8 cellular contexts compared by ENCODE assay signal in genomic region chr16:2267505-2267912, GRCh38. TPM values are rescaled to one million over a fixed set of nuclear protein-coding genes. Genes with fewer than 3 reads are reported as not detected.
A peak's percentile ranks its signal among the peaks of the same experiment; 100 is the strongest.
DNase-seq lines count a peak whose midpoint lies in the region; ATAC-seq, FAIRE-seq and TF ChIP-seq lines count a peak whose summit lies in the region.
"Not testable (repeated sequence)": the region's sequence is repeated elsewhere in the genome, so short reads cannot be mapped to it uniquely, and the experiment has no call there.

No MANE protein-coding gene starts in this region.

- H2AFZ ChIP-seq in Loucy (ENCODE audit: low read length): peak overlapping the region; percentile 84; the same call in 1 of the 2 replicates

- not testable (repeated sequence) for H3K4me1 ChIP-seq in Loucy (ENCODE audit: insufficient read depth, low read length, poor library complexity, severe bottlenecking); colonic mucosa; kidney (ENCODE audit: control insufficient read depth in 1 of 2, insufficient read depth in 1 of 2, low read depth in 1 of 2, low read length in 2 of 2)
- peaks cover 0 to 52% (median 35%) of the 10 kb centered on the region in 4 donors for H3K4me1 ChIP-seq in sigmoid colon

- H3K36me3 ChIP-seq in Loucy (ENCODE audit: insufficient read depth, low read length) (peaks cover 11% of the 10 kb centered on the region; the same call in 1 of the 2 replicates), WERI-Rb-1 (peaks cover 53% of the 10 kb centered on the region), sigmoid colon (peaks cover 0 to 20% (median 10%) of the 10 kb centered on the region in 4 donors)
- H3K36me3 ChIP-seq in colonic mucosa; kidney (ENCODE audit: control insufficient read depth in 1 of 2, insufficient read depth in 2 of 2, low read length in 2 of 2): not testable (repeated sequence)

- not testable (repeated sequence) for FAIRE-seq in kidney (lab: Jason Lieb, UNC)

- WGBS in sigmoid colon, 2 donors: 0 to 1% methylated on average over 54 of the region's 54 CpGs

- DNase-seq in AML-193 (lab: John Stamatoyannopoulos, UW): peak; percentile 51 to 65
- peak; percentile 50 for DNase-seq in GM19238 (ENCODE audit: insufficient read length, low spot score)
- not testable (repeated sequence) for DNase-seq in WERI-Rb-1, colonic mucosa, kidney, sigmoid colon

- ATAC-seq in HG02840 (IDR thresholded peaks at IDR 0.05; ENCODE audit: low FRiP score, unreplicated experiment): peak; percentile 61

- TF ChIP-seq POLR2A in sigmoid colon (IDR thresholded peaks at IDR 0.05): not testable (repeated sequence)

- peaks cover 63% of the 10 kb centered on the region for H3K79me2 ChIP-seq in Loucy (ENCODE audit: insufficient read depth, low read length)

- not testable (repeated sequence) for H3K27me3 ChIP-seq in Loucy (ENCODE audit: insufficient read depth, low read length, poor library complexity, severe bottlenecking); WERI-Rb-1 (ENCODE audit: insufficient read depth, low read depth, severe bottlenecking); colonic mucosa; sigmoid colon

- H3K27ac ChIP-seq in WERI-Rb-1: peak overlapping the region; percentile 97
- H3K27ac ChIP-seq in colonic mucosa: peak overlapping the region; percentile 87
- H3K27ac ChIP-seq in kidney (ENCODE audit: low read depth in 2 of 2, low read length in 2 of 2): peak overlapping the region; percentile 97 to 99
- peak overlapping the region; percentile 87 to 98 (median 96) for H3K27ac ChIP-seq in sigmoid colon

- H3F3A ChIP-seq in Loucy (ENCODE audit: low read depth): not testable (repeated sequence)

- H3K9ac ChIP-seq in Loucy (ENCODE audit: low read depth, low read length, poor library complexity, severe bottlenecking) (peak overlapping the region; percentile 79), colonic mucosa (ENCODE audit: low read depth in 2 of 2, low read length in 2 of 2) (peak overlapping the region; percentile 34 to 91), kidney (ENCODE audit: low read length in 2 of 2) (peak overlapping the region; percentile 41 to 78)

- TF ChIP-seq EP300 in sigmoid colon (IDR thresholded peaks at IDR 0.05): not testable (repeated sequence)

- H3K9me3 ChIP-seq in Loucy (ENCODE audit: insufficient read depth, low read depth, low read length); WERI-Rb-1 (ENCODE audit: severe bottlenecking); colonic mucosa; kidney (ENCODE audit: control insufficient read depth in 1 of 2, low read length in 2 of 2); sigmoid colon: not testable (repeated sequence)

- H3K4me2 ChIP-seq in Loucy (ENCODE audit: low read depth, low read length, poor library complexity, severe bottlenecking): peak overlapping the region; percentile 76

- peaks cover 21% of the 10 kb centered on the region for H4K20me1 ChIP-seq in Loucy (ENCODE audit: insufficient read depth, low read length, poor library complexity, severe bottlenecking)

- H3K9me2 ChIP-seq in Loucy (replicated peaks; ENCODE audit: low read depth, low read length): not testable (repeated sequence)

- intact Hi-C loops in colonic mucosa (cut with DNase I); kidney (cut with DNase I): not testable (repeated sequence)
- intact Hi-C loops in sigmoid colon (cut with DNase I): loop anchor here (5.0 kb wide), 3 partner anchors 45 to 960 kb away; partner anchors contain the start of genes E4F1 and UBE2I

- not testable (repeated sequence) for TF ChIP-seq CTCF in Loucy (conservative IDR thresholded peaks at IDR 0.05; ENCODE audit: low read length); WERI-Rb-1 (IDR thresholded peaks at IDR 0.05; ENCODE audit: low read depth, low read length); colonic mucosa (IDR thresholded peaks at IDR 0.05); kidney (IDR thresholded peaks at IDR 0.05; ENCODE audit: borderline replicate concordance, extremely low read depth, insufficient read depth); sigmoid colon (IDR thresholded peaks at IDR 0.05)

- H3K4me3 ChIP-seq in Loucy (ENCODE audit: low read length, poor library complexity, severe bottlenecking) (peak overlapping the region; percentile 82), WERI-Rb-1 (ENCODE audit: low read depth, low read length) (peak overlapping the region; percentile 87), colonic mucosa (peak overlapping the region; percentile 95), kidney (ENCODE audit: low read length in 2 of 2) (peak overlapping the region; percentile 69 to 87), sigmoid colon (peak overlapping the region; percentile 70 to 90 (median 78))

RNA-seq across cellular contexts. Expression of gene RNPS1, which starts 0.4 kb away (rescaled TPM):
- total RNA-seq in colonic mucosa: 100 to 1,000 TPM; 108 to 154 TPM
- total RNA-seq in kidney: 134 TPM
- 102 TPM for polyA plus RNA-seq in kidney (ENCODE audit: insufficient read depth, low read depth, low replicate concordance)
- 100 to 1,000 TPM; 110 to 145 (median 128) TPM for total RNA-seq in sigmoid colon
- 100 to 1,000 TPM; 111 to 171 (median 112) TPM for polyA plus RNA-seq in sigmoid colon

RNA-seq across cellular contexts. Expression of gene ECI1, which starts 16.1 kb away (rescaled TPM):
- total RNA-seq in colonic mucosa: 100 to 1,000 TPM; 109 to 134 TPM
- total RNA-seq in kidney: 98.1 TPM
- 233 TPM for polyA plus RNA-seq in kidney (ENCODE audit: insufficient read depth, low read depth, low replicate concordance)
- 10 to 100 TPM; 50.2 to 87.2 (median 67.0) TPM for total RNA-seq in sigmoid colon
- polyA plus RNA-seq in sigmoid colon: 100 to 1,000 TPM in 2 of 3 donors, 10 to 100 TPM in 1; 84.8 to 136 (median 121) TPM

RNA-seq across cellular contexts. Expression of gene DNASE1L2, which starts 31.3 kb away (rescaled TPM):
- total RNA-seq in colonic mucosa (1 to 10 TPM in 1 of 2 donors, under 1 TPM in 1; 0.85 to 2.4 TPM), kidney (0.88 TPM), sigmoid colon (under 1 TPM in 3 of 4 donors, not detected in 1; 0.36 to 0.82 (median 0.81) TPM)
- polyA plus RNA-seq in kidney (ENCODE audit: insufficient read depth, low read depth, low replicate concordance) (0.88 TPM), sigmoid colon (under 1 TPM in 1 of 3 donors, not detected in 2; 0.93 TPM)

RNA-seq across cellular contexts. Expression of gene E4F1, which starts 44.1 kb away (rescaled TPM):
- total RNA-seq in colonic mucosa (10 to 100 TPM; 19.9 to 37.4 TPM), kidney (26.0 TPM), sigmoid colon (10 to 100 TPM; 17.4 to 26.9 (median 22.0) TPM)
- polyA plus RNA-seq in kidney (ENCODE audit: insufficient read depth, low read depth, low replicate concordance) (13.6 TPM), sigmoid colon (10 to 100 TPM; 10.8 to 25.3 (median 13.4) TPM)

RNA-seq across cellular contexts. Expression of gene PGP, which starts 52.9 kb away (rescaled TPM):
- total RNA-seq in colonic mucosa (10 to 100 TPM; 17.1 to 37.3 TPM), kidney (13.5 TPM), sigmoid colon (10 to 100 TPM in 2 of 4 donors, 1 to 10 TPM in 2; 9.0 to 14.4 (median 10.0) TPM)
- polyA plus RNA-seq in kidney (ENCODE audit: insufficient read depth, low read depth, low replicate concordance) (21.2 TPM), sigmoid colon (10 to 100 TPM in 2 of 3 donors, 1 to 10 TPM in 1; 6.0 to 20.2 (median 11.1) TPM)
